ENCODE assay signal across 19 cellular contexts in genomic region chr5:149360262-149360661, GRCh38. TPM values are rescaled to one million over a fixed set of nuclear protein-coding genes. Genes with fewer than 3 reads are reported as not detected.
DNase-seq lines count a peak whose midpoint lies in the region; ATAC-seq and TF ChIP-seq lines count a peak whose summit lies in the region.
"Had no signal": no experiment of that assay in that cellular context is flagged by ENCODE, and none has a peak within 500 bp of the region (broad histone marks: within the 10 kb centered on the region; RNA-seq: fewer than 3 reads in every experiment).

No MANE protein-coding gene starts in this region.

- TF ChIP-seq POLR2A in NB4 (IDR thresholded peaks at IDR 0.05; ENCODE audit: extremely low read depth, insufficient read length) = no peak

- H3K4me3 ChIP-seq in NB4 (ENCODE audit: low read depth, low read length) = no peak overlapping the region
- H3K4me3 ChIP-seq in trophoblast cell (ENCODE audit: low read depth, low read length) = no peak overlapping the region
- H3K4me3 ChIP-seq: GM23338, MG63, prostate gland, testis had no signal

- no peak overlapping the region for H3K14ac ChIP-seq in trophoblast cell (ENCODE audit: low read length)

- peak overlapping the region; percentile 43 for H3K27ac Mint-ChIP-seq in stimulated activated naive CD8-positive, alpha-beta T cell treated with anti-CD3 and anti-CD28 coated beads, Interleukin-15, Interleukin-2, amounts not matched to agents 100 ng/mL and 50 ng/mL, for 24 hours
- H3K27ac Mint-ChIP-seq in stimulated activated naive CD8-positive, alpha-beta T cell treated with anti-CD3 and anti-CD28 coated beads, Interleukin-15, amount 100 ng/mL, for 72 hours = no peak overlapping the region
- H3K27ac Mint-ChIP-seq in activated naive CD8-positive, alpha-beta T cell treated with anti-CD3 and anti-CD28 coated beads, Interleukin-2, amount 10 ng/mL, durations not matched to agents 7 days and 5 days = peak overlapping the region; percentile 76
- H3K27ac Mint-ChIP-seq: GM23338 had no signal

- no peak overlapping the region for H4K12ac ChIP-seq in trophoblast cell (ENCODE audit: low read depth, low read length)

- no peak overlapping the region for H4K91ac ChIP-seq in trophoblast cell (ENCODE audit: low read depth, low read length)

- no peaks in the 10 kb centered on the region for H3K27me3 ChIP-seq in trophoblast cell (ENCODE audit: insufficient read depth, low read length)
- H3K27me3 ChIP-seq: MG63, testis had no signal

- H3K79me1 ChIP-seq in trophoblast cell (ENCODE audit: low read length) = peaks cover 2% of the 10 kb centered on the region

- H4K8ac ChIP-seq in trophoblast cell (ENCODE audit: low read depth, low read length) = no peak overlapping the region

- H3K9ac ChIP-seq in trophoblast cell (ENCODE audit: low read length) = no peak overlapping the region

- no peak for TF ChIP-seq CTCF in NB4 (IDR thresholded peaks at IDR 0.05; ENCODE audit: low read depth, low read length)

- no CpG with 5 or more reads among the region's 1 CpG for WGBS in trophoblast cell (ENCODE audit: extremely low coverage, insufficient coverage, insufficient read length)

- H3K23ac ChIP-seq in trophoblast cell (ENCODE audit: low read length) = no peak overlapping the region

- H2BK120ac ChIP-seq in trophoblast cell (ENCODE audit: insufficient read depth, low read length, poor library complexity) = no peak overlapping the region

- H3K36me3 Mint-ChIP-seq in stimulated activated naive CD8-positive, alpha-beta T cell treated with anti-CD3 and anti-CD28 coated beads, Interleukin-15, Interleukin-2, amounts not matched to agents 100 ng/mL and 50 ng/mL, for 24 hours (ENCODE audit: low read depth) = peaks cover 17% of the 10 kb centered on the region
- H3K36me3 Mint-ChIP-seq in activated naive CD8-positive, alpha-beta T cell treated with anti-CD3 and anti-CD28 coated beads, Interleukin-2, amount 10 ng/mL, durations not matched to agents 7 days and 5 days = peaks cover 19% of the 10 kb centered on the region

- H3K36me3 ChIP-seq in trophoblast cell (ENCODE audit: control insufficient read depth in 1 of 2, insufficient read depth in 2 of 2, low read length in 2 of 2) = peaks cover 0 to 5% of the 10 kb centered on the region in 2 experiments
- H3K36me3 ChIP-seq: prostate gland had no signal

- POLR2A ChIA-PET in activated naive CD8-positive, alpha-beta T cell treated with anti-CD3 and anti-CD28 coated beads, Interleukin-2, amount 10 ng/mL, durations not matched to agents 7 days and 5 days (lab: Charles Lee) = interaction anchor here (1.2 to 6.9 kb wide), 2 partner anchors 14 to 191 kb away, joined by 5 to 131 read pairs; partner anchors contain the start of genes CSNK1A1 and GRPEL2

- H3K27ac ChIP-seq in trophoblast cell (ENCODE audit: low read depth, low read length) = no peak overlapping the region
- H3K27ac ChIP-seq: prostate gland, testis had no signal

- ATAC-seq in stimulated activated naive CD8-positive, alpha-beta T cell treated with anti-CD3 and anti-CD28 coated beads, Interleukin-15, amount 100 ng/mL, for 72 hours = no peak
- no peak for ATAC-seq in activated naive CD8-positive, alpha-beta T cell treated with anti-CD3 and anti-CD28 coated beads, Interleukin-2, amount 10 ng/mL, durations not matched to agents 7 days and 5 days (ENCODE audit: low read depth)
- ATAC-seq: GM23338, PC-3 had no signal

- peaks cover 5% of the 10 kb centered on the region for H3K79me2 ChIP-seq in trophoblast cell (ENCODE audit: control insufficient read depth, insufficient read depth, low read length, poor library complexity)

- no peak overlapping the region for H2AFZ ChIP-seq in trophoblast cell (ENCODE audit: insufficient read depth, low read length, poor library complexity)
- H2AFZ ChIP-seq: GM23338 had no signal

- H2AK5ac ChIP-seq in trophoblast cell (ENCODE audit: low read length) = no peak overlapping the region

- no peak overlapping the region for H2BK12ac ChIP-seq in trophoblast cell (ENCODE audit: low read length)

- no peak overlapping the region for H3K4ac ChIP-seq in trophoblast cell (ENCODE audit: low read depth, low read length)

- H2BK5ac ChIP-seq in trophoblast cell (ENCODE audit: low read depth, low read length, poor library complexity) = no peak overlapping the region

- no peak overlapping the region for H3K18ac ChIP-seq in trophoblast cell (ENCODE audit: low read length)

- H3K9me3 Mint-ChIP-seq in stimulated activated naive CD8-positive, alpha-beta T cell treated with anti-CD3 and anti-CD28 coated beads, Interleukin-15, Interleukin-2, amounts not matched to agents 100 ng/mL and 50 ng/mL, for 24 hours = no peaks in the 10 kb centered on the region
- H3K9me3 Mint-ChIP-seq in stimulated activated naive CD8-positive, alpha-beta T cell treated with anti-CD3 and anti-CD28 coated beads, Interleukin-15, amount 100 ng/mL, for 72 hours = no peaks in the 10 kb centered on the region
- no peaks in the 10 kb centered on the region for H3K9me3 Mint-ChIP-seq in activated naive CD8-positive, alpha-beta T cell treated with anti-CD3 and anti-CD28 coated beads, Interleukin-2, amount 10 ng/mL, durations not matched to agents 7 days and 5 days
- H3K9me3 Mint-ChIP-seq: GM23338, naive B cell had no signal

- peaks cover 6% of the 10 kb centered on the region in 2 experiments for H3K4me1 ChIP-seq in trophoblast cell (ENCODE audit: control insufficient read depth in 1 of 2, insufficient read depth in 2 of 2, low read length in 2 of 2)
- H3K4me1 ChIP-seq: prostate gland had no signal

- no peak overlapping the region for H3K4me3 Mint-ChIP-seq in stimulated activated naive CD8-positive, alpha-beta T cell treated with anti-CD3 and anti-CD28 coated beads, Interleukin-15, Interleukin-2, amounts not matched to agents 100 ng/mL and 50 ng/mL, for 24 hours
- H3K4me3 Mint-ChIP-seq in stimulated activated naive CD8-positive, alpha-beta T cell treated with anti-CD3 and anti-CD28 coated beads, Interleukin-15, amount 100 ng/mL, for 72 hours = no peak overlapping the region
- peak overlapping the region; percentile 68 for H3K4me3 Mint-ChIP-seq in activated naive CD8-positive, alpha-beta T cell treated with anti-CD3 and anti-CD28 coated beads, Interleukin-2, amount 10 ng/mL, durations not matched to agents 7 days and 5 days
- H3K4me3 Mint-ChIP-seq: GM23338 had no signal

- H3K9me3 ChIP-seq in trophoblast cell (ENCODE audit: insufficient read depth, low read depth, low read length) = peaks cover 3% of the 10 kb centered on the region
- H3K9me3 ChIP-seq: MG63, prostate gland, testis had no signal

- DNase-seq in stimulated activated naive CD8-positive, alpha-beta T cell treated with anti-CD3 and anti-CD28 coated beads, Interleukin-15, amount 100 ng/mL, for 72 hours = no peak
- DNase-seq in NB4 (ENCODE audit: low read depth) (peak; percentile 42), trophoblast cell (no peak), NCI-H1417 (lab: John Stamatoyannopoulos, UW) (no peak), EL (no peak)
- DNase-seq in activated naive CD8-positive, alpha-beta T cell treated with anti-CD3 and anti-CD28 coated beads, Interleukin-2, amount 10 ng/mL, durations not matched to agents 7 days and 5 days = no peak
- DNase-seq: mammary epithelial cell; MG63; naive B cell; NCI-H2029; NCI-H526 treated with DMSO at 0.1 percent for 48 hours; PC-3; small intestine; stimulated activated CD4-positive, alpha-beta T cell treated with anti-CD3 and anti-CD28 coated beads, Interleukin-4, amount 100 ng/mL, for 4 hours; stimulated activated CD8-positive, alpha-beta memory T cell treated with anti-CD3 and anti-CD28 coated beads, Interleukin-4, amount 100 ng/mL, for 48 hours; testis had no signal

- H3K4me2 ChIP-seq in trophoblast cell (ENCODE audit: low read length) = no peak overlapping the region
- H3K4me2 ChIP-seq: GM23338 had no signal

- peaks cover 45% of the 10 kb centered on the region for H3K4me1 Mint-ChIP-seq in stimulated activated naive CD8-positive, alpha-beta T cell treated with anti-CD3 and anti-CD28 coated beads, Interleukin-15, Interleukin-2, amounts not matched to agents 100 ng/mL and 50 ng/mL, for 24 hours (ENCODE audit: low read depth)
- H3K4me1 Mint-ChIP-seq in stimulated activated naive CD8-positive, alpha-beta T cell treated with anti-CD3 and anti-CD28 coated beads, Interleukin-15, amount 100 ng/mL, for 72 hours = peaks cover 58% of the 10 kb centered on the region
- H3K4me1 Mint-ChIP-seq in activated naive CD8-positive, alpha-beta T cell treated with anti-CD3 and anti-CD28 coated beads, Interleukin-2, amount 10 ng/mL, durations not matched to agents 7 days and 5 days = peaks cover 38% of the 10 kb centered on the region

- H3K27me3 Mint-ChIP-seq in stimulated activated naive CD8-positive, alpha-beta T cell treated with anti-CD3 and anti-CD28 coated beads, Interleukin-15, Interleukin-2, amounts not matched to agents 100 ng/mL and 50 ng/mL, for 24 hours = no peaks in the 10 kb centered on the region
- no peaks in the 10 kb centered on the region for H3K27me3 Mint-ChIP-seq in stimulated activated naive CD8-positive, alpha-beta T cell treated with anti-CD3 and anti-CD28 coated beads, Interleukin-15, amount 100 ng/mL, for 72 hours
- H3K27me3 Mint-ChIP-seq in activated naive CD8-positive, alpha-beta T cell treated with anti-CD3 and anti-CD28 coated beads, Interleukin-2, amount 10 ng/mL, durations not matched to agents 7 days and 5 days = no peaks in the 10 kb centered on the region
- H3K27me3 Mint-ChIP-seq: naive B cell had no signal

RNA-seq across cellular contexts. Expression of gene PCYOX1L, which starts 2.4 kb away (rescaled TPM):
- 10 to 100 TPM; 32.4 to 35.7 TPM for total RNA-seq in activated naive CD8-positive, alpha-beta T cell treated with anti-CD3 and anti-CD28 coated beads, Interleukin-2, amount 10 ng/mL, durations not matched to agents 7 days and 5 days
- 2.2 and 2.4 TPM in 2 replicates for polyA plus RNA-seq in trophoblast cell (2013)

RNA-seq across cellular contexts. Expression of gene GRPEL2, which starts 15.0 kb away (rescaled TPM):
- total RNA-seq in activated naive CD8-positive, alpha-beta T cell treated with anti-CD3 and anti-CD28 coated beads, Interleukin-2, amount 10 ng/mL, durations not matched to agents 7 days and 5 days = 10 to 100 TPM; 26.1 to 29.7 TPM
- 10.1 and 11.1 TPM in 2 replicates for polyA plus RNA-seq in trophoblast cell (2013)

RNA-seq across cellular contexts. Expression of gene IL17B, which starts 18.8 kb away (rescaled TPM):
- total RNA-seq in activated naive CD8-positive, alpha-beta T cell treated with anti-CD3 and anti-CD28 coated beads, Interleukin-2, amount 10 ng/mL, durations not matched to agents 7 days and 5 days = not detected
- 0.25 and 0.26 TPM in 2 replicates for polyA plus RNA-seq in trophoblast cell (2013)
- total RNA-seq: GM23338, PC-3 had no signal
- polyA plus RNA-seq: GM23338, mammary epithelial cell had no signal

Comparison
In these comparisons a context has a peak if more than half of its experiments do, and no peak if none do; other contexts are left out.
1. H3K27ac Mint-ChIP-seq: peak in stimulated activated naive CD8-positive, alpha-beta T cell treated with anti-CD3 and anti-CD28 coated beads, Interleukin-15, Interleukin-2, amounts not matched to agents 100 ng/mL and 50 ng/mL, for 24 hours (single experiment) and activated naive CD8-positive, alpha-beta T cell treated with anti-CD3 and anti-CD28 coated beads, Interleukin-2, amount 10 ng/mL, durations not matched to agents 7 days and 5 days (single experiment); none in stimulated activated naive CD8-positive, alpha-beta T cell treated with anti-CD3 and anti-CD28 coated beads, Interleukin-15, amount 100 ng/mL, for 72 hours (0 of 2).